1 cellular context compared by ENCODE assay signal in genomic region chr10:61774031-61774430, GRCh38.
TF ChIP-seq lines count a peak whose summit lies in the region.

No MANE protein-coding gene starts in this region.

TF ChIP-seq in GM23338, 12 proteins besides CTCF, POLR2A, EP300 and RAD21 (continued from another document):
- no peak for TF ChIP-seq REST (IDR thresholded peaks at IDR 0.05; ENCODE audit: unreplicated experiment)
- no peak for TF ChIP-seq EZH2 (IDR thresholded peaks at IDR 0.05; ENCODE audit: low read depth, unreplicated experiment)
